Comparison of ENCODE assay signal across 20 cellular contexts in genomic region chr10:122639801-122640200, GRCh38. TPM values are rescaled to one million over a fixed set of nuclear protein-coding genes. Genes with fewer than 3 reads are reported as not detected.
"Had no signal": no experiment of that assay in that cellular context is flagged by ENCODE, and none has a peak within 500 bp of the region (broad histone marks: within the 10 kb centered on the region; RNA-seq: fewer than 3 reads in every experiment).

No MANE protein-coding gene starts in this region.

- ATAC-seq: activated T-cell treated with anti-CD3 and anti-CD28 coated beads, Interleukin-2, amount 50 U/mL, for 4 hours; body of pancreas; right cardiac atrium; T-helper 17 cell had no signal

- H3K36me3 Mint-ChIP-seq: activated naive CD8-positive, alpha-beta T cell treated with anti-CD3 and anti-CD28 coated beads for 36 hours had no signal

- H3K4me3 ChIP-seq: body of pancreas, prostate gland, suprapubic skin, upper lobe of left lung had no signal

- H3K27me3 ChIP-seq: body of pancreas, suprapubic skin, upper lobe of left lung had no signal

- H3K4me1 Mint-ChIP-seq: activated CD4-positive, alpha-beta memory T cell treated with anti-CD3 and anti-CD28 coated beads, Interleukin-2, amount 10 ng/mL, durations not matched to agents 7 days and 5 days; activated naive CD8-positive, alpha-beta T cell treated with anti-CD3 and anti-CD28 coated beads for 36 hours; T-helper 17 cell had no signal

- H3K4me3 Mint-ChIP-seq: activated CD4-positive, alpha-beta memory T cell treated with anti-CD3 and anti-CD28 coated beads, Interleukin-2, amount 10 ng/mL, durations not matched to agents 7 days and 5 days; activated naive CD8-positive, alpha-beta T cell treated with anti-CD3 and anti-CD28 coated beads for 36 hours; activated T-cell treated with anti-CD3 and anti-CD28 coated beads, Interleukin-2, amount 50 U/mL, for 4 hours; stimulated activated naive CD8-positive, alpha-beta T cell treated with anti-CD3 and anti-CD28 coated beads, Interleukin-15, Interleukin-2, amounts not matched to agents 100 ng/mL and 50 ng/mL, for 24 hours; T-helper 17 cell had no signal

- H3K27ac Mint-ChIP-seq: activated CD4-positive, alpha-beta memory T cell treated with anti-CD3 and anti-CD28 coated beads, Interleukin-2, amount 10 ng/mL, durations not matched to agents 7 days and 5 days; activated naive CD8-positive, alpha-beta T cell treated with anti-CD3 and anti-CD28 coated beads for 36 hours; stimulated activated naive CD8-positive, alpha-beta T cell treated with anti-CD3 and anti-CD28 coated beads, Interleukin-15, Interleukin-2, amounts not matched to agents 100 ng/mL and 50 ng/mL, for 24 hours; T-helper 17 cell had no signal

- H3K27ac ChIP-seq: body of pancreas, prostate gland, suprapubic skin, upper lobe of left lung had no signal

- H3K27me3 Mint-ChIP-seq: activated naive CD8-positive, alpha-beta T cell treated with anti-CD3 and anti-CD28 coated beads for 36 hours had no signal

- DNase-seq: activated CD4-positive, alpha-beta memory T cell treated with anti-CD3 and anti-CD28 coated beads, Interleukin-2, amount 10 ng/mL, durations not matched to agents 7 days and 5 days; activated CD4-positive, alpha-beta T cell treated with anti-CD3 and anti-CD28 coated beads for 4 hours; activated naive CD8-positive, alpha-beta T cell treated with anti-CD3 and anti-CD28 coated beads for 36 hours; activated T-cell treated with anti-CD3 and anti-CD28 coated beads, Interleukin-2, amount 50 U/mL, for 4 hours; amygdala; body of pancreas; cerebellar nuclear complex; effector CD8-positive, alpha-beta T cell; foreskin melanocyte; right cardiac atrium; T-helper 17 cell had no signal

- H3K36me3 ChIP-seq: prostate gland, suprapubic skin, upper lobe of left lung had no signal

- H3K4me1 ChIP-seq: prostate gland, suprapubic skin, upper lobe of left lung had no signal

- H3K9me3 Mint-ChIP-seq: activated CD4-positive, alpha-beta memory T cell treated with anti-CD3 and anti-CD28 coated beads, Interleukin-2, amount 10 ng/mL, durations not matched to agents 7 days and 5 days; activated naive CD8-positive, alpha-beta T cell treated with anti-CD3 and anti-CD28 coated beads for 36 hours; activated T-cell treated with anti-CD3 and anti-CD28 coated beads, Interleukin-2, amount 50 U/mL, for 4 hours; stimulated activated naive CD8-positive, alpha-beta T cell treated with anti-CD3 and anti-CD28 coated beads, Interleukin-15, Interleukin-2, amounts not matched to agents 100 ng/mL and 50 ng/mL, for 24 hours had no signal

- H3K9me3 ChIP-seq: body of pancreas, prostate gland, suprapubic skin, upper lobe of left lung had no signal

RNA-seq across cellular contexts. Expression of gene C10orf120, which starts 59.8 kb away (rescaled TPM):
- total RNA-seq: activated CD4-positive, alpha-beta memory T cell treated with anti-CD3 and anti-CD28 coated beads, Interleukin-2, amount 10 ng/mL, durations not matched to agents 7 days and 5 days; activated naive CD8-positive, alpha-beta T cell treated with anti-CD3 and anti-CD28 coated beads for 36 hours; activated T-cell treated with anti-CD3 and anti-CD28 coated beads, Interleukin-2, amount 50 U/mL, for 4 hours; body of pancreas; endothelial cell of umbilical vein; kidney epithelial cell; liver; osteoblast; right cardiac atrium; suprapubic skin; T-helper 17 cell; upper lobe of left lung had no signal
- polyA plus RNA-seq: endothelial cell of umbilical vein, liver, neural cell, right cardiac atrium had no signal
